ENCODE assay signal across 9 cellular contexts in the genomic region with DNA sequence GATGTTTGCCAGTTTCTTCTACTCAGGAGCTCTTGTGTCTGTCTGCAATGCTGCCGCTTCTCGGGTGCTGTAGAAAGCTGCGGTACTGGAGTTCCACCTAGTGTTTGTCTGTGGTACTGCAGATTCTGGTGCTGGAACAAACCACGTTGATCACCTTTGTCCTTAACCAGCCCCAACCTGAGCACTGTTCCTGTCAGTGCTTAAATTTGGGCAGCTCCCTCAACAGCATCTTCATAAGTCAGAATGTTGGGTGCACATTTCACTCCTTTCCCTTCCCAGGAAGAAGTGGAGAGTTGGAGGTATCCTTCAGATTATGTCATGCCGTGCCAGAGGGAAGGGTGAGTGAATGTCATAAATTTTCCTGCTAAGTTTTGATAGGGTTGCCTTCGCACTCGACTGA. TPM values are rescaled to one million over a fixed set of nuclear protein-coding genes. Genes with fewer than 3 reads are reported as not detected.
DNase-seq lines count a peak whose midpoint lies in the region; ATAC-seq and TF ChIP-seq lines count a peak whose summit lies in the region.
"Had no signal": no experiment of that assay in that cellular context is flagged by ENCODE, and none has a peak within 500 bp of the region (broad histone marks: within the 10 kb centered on the region; RNA-seq: fewer than 3 reads in every experiment).

No MANE protein-coding gene starts in this region.

- DNase-seq in GM06990 (ENCODE audit: extremely low read depth, insufficient read length) (no peak), NCI-H526 (lab: John Stamatoyannopoulos, UW) (peak; percentile 60 to 81), dedifferentiated amniotic fluid mesenchymal stem cell (ENCODE audit: extremely low spot score) (peak; percentile 81), lower leg skin (ENCODE audit: low spot score in 2 of 2) (peak; percentile 66 to 89)
- peak; percentile 84 for DNase-seq in activated CD4-positive, alpha-beta T cell treated with anti-CD3 and anti-CD28 coated beads for 48 hours
- DNase-seq in stimulated activated CD4-positive, alpha-beta T cell treated with anti-CD3 and anti-CD28 coated beads, TNF-alpha, amount 100 ng/mL, for 4 hours (ENCODE audit: low read depth in 3 of 3) = peak; percentile 38 to 56 (median 46)

- TF ChIP-seq POLR2A in lower leg skin (IDR thresholded peaks at IDR 0.05) = no peak

- ATAC-seq in HG03280 (IDR thresholded peaks at IDR 0.05; ENCODE audit: unreplicated experiment) = peak; percentile 82
- no peak for ATAC-seq in GM21717 (IDR thresholded peaks at IDR 0.05; ENCODE audit: unreplicated experiment)

- no peaks in the 10 kb centered on the region for H3K27me3 ChIP-seq in GM06990 (replicated peaks; ENCODE audit: control insufficient read depth, insufficient read depth, low read length)

- H3K36me3 ChIP-seq in GM06990 (ENCODE audit: control insufficient read depth, insufficient read depth, low read length) = no peaks in the 10 kb centered on the region

- 9 to 10% methylated on average over 7 of the region's 7 CpGs for WGBS in lower leg skin, 2 donors

- no peak overlapping the region for H3K4me3 ChIP-seq in GM06990 (replicated peaks; ENCODE audit: low read depth, low read length)
- H3K4me3 ChIP-seq in lower leg skin (ENCODE audit: low read depth, poor library complexity, severe bottlenecking) = no peak overlapping the region

- TF ChIP-seq CTCF in GM06990 (IDR thresholded peaks at IDR 0.05; ENCODE audit: insufficient read depth, low read length, poor library complexity, severe bottlenecking) (peak; percentile 93), lower leg skin (IDR thresholded peaks at IDR 0.05) (peak in 1 of 3 donors; percentile 51)

- intact Hi-C loops in lower leg skin (cut with DNase I; ENCODE audit: low total_unique reads) = no loop called here

RNA-seq across cellular contexts. Expression of gene LALBA, which starts 48.7 kb away (rescaled TPM):
- not detected for total RNA-seq in lower leg skin
- total RNA-seq: mononuclear cell had no signal
